21 cellular contexts compared by ENCODE assay signal in the genomic region with DNA sequence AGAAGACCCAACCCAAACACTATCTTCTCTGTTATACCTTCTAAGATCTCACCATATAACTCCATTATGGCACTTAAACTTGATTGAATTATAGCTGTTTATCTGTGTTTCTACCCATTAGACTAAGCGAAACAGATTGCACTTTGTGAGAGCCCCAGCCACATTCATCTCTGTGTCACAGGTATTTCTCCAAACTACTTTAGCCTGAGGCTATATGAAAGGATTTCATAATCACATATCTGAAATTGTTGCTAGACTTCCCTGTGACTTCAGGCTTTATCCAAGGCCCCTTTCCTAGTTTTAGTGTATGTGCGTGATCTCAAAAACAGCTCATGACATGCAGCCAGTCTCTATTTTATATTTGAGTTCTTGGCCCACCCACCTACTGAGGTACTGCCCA.
"Had no signal": no experiment of that assay in that cellular context is flagged by ENCODE, and none has a peak within 500 bp of the region (broad histone marks: within the 10 kb centered on the region; RNA-seq: fewer than 3 reads in every experiment).

No MANE protein-coding gene starts in this region.

- H3K27ac Mint-ChIP-seq: activated CD4-positive, alpha-beta T cell treated with anti-CD3 and anti-CD28 coated beads, Interleukin-2, amount 10 ng/mL, durations not matched to agents 7 days and 5 days; activated CD8-positive, alpha-beta T cell treated with anti-CD3 and anti-CD28 coated beads, Interleukin-2, amount 10 ng/mL, durations not matched to agents 7 days and 5 days; activated naive CD4-positive, alpha-beta T cell treated with anti-CD3 and anti-CD28 coated beads, Interleukin-2, amount 50 U/mL, for 72 hours; activated T-helper 1 cell treated with anti-CD3 and anti-CD28 coated beads, Interleukin-12 subunit alpha, Interleukin-12 subunit beta, Interleukin-2, Interleukin-4 antibody, amounts not matched to agents 30 ng/mL and 10 ng/mL and 1 ng/mL, durations not matched to agents 14 hours and 24 hours and 36 hours; immature natural killer cell; natural killer cell; progenitor cell of endocrine pancreas had no signal

- H3K27me3 ChIP-seq: left lung, spleen had no signal

- H3K4me3 Mint-ChIP-seq: activated CD4-positive, alpha-beta T cell treated with anti-CD3 and anti-CD28 coated beads, Interleukin-2, amount 10 ng/mL, durations not matched to agents 7 days and 5 days; activated CD8-positive, alpha-beta T cell treated with anti-CD3 and anti-CD28 coated beads, Interleukin-2, amount 10 ng/mL, durations not matched to agents 7 days and 5 days; activated T-helper 1 cell treated with anti-CD3 and anti-CD28 coated beads, Interleukin-12 subunit alpha, Interleukin-12 subunit beta, Interleukin-2, Interleukin-4 antibody, amounts not matched to agents 30 ng/mL and 10 ng/mL and 1 ng/mL, durations not matched to agents 14 hours and 24 hours and 36 hours; immature natural killer cell; natural killer cell had no signal

- H3K27ac ChIP-seq: left lung, spleen, VCaP had no signal

- H3K4me3 ChIP-seq: left lung, lung, spleen had no signal

- H3K9me3 Mint-ChIP-seq: activated CD4-positive, alpha-beta T cell treated with anti-CD3 and anti-CD28 coated beads, Interleukin-2, amount 10 ng/mL, durations not matched to agents 7 days and 5 days; activated T-helper 1 cell treated with anti-CD3 and anti-CD28 coated beads, Interleukin-12 subunit alpha, Interleukin-12 subunit beta, Interleukin-2, Interleukin-4 antibody, amounts not matched to agents 30 ng/mL and 10 ng/mL and 1 ng/mL, durations not matched to agents 14 hours and 24 hours and 36 hours had no signal

- DNase-seq: activated CD4-positive, alpha-beta T cell treated with anti-CD3 and anti-CD28 coated beads, Interleukin-2, amount 10 ng/mL, durations not matched to agents 7 days and 5 days; activated CD4-positive, CD25-positive, alpha-beta regulatory T cell treated with anti-CD3 and anti-CD28 coated beads, Interleukin-2, amount 50 U/mL, for 72 hours; activated CD8-positive, alpha-beta T cell treated with anti-CD3 and anti-CD28 coated beads, Interleukin-2, amount 10 ng/mL, durations not matched to agents 7 days and 5 days; activated gamma-delta T cell treated with Interleukin-2 at 50 U/mL for 16 hours; cerebellar nuclear complex; cortex of kidney; foreskin melanocyte; immature natural killer cell; kidney glomerular epithelial cell; left lung; midbrain; natural killer cell; spleen; stimulated activated CD4-positive, alpha-beta T cell treated with anti-CD3 and anti-CD28 coated beads, Interleukin-4, amount 100 ng/mL, for 24 hours; stimulated activated naive CD8-positive, alpha-beta T cell treated with anti-CD3 and anti-CD28 coated beads, Interleukin-15, Interleukin-2, amounts not matched to agents 100 U/mL and 50 U/mL, for 24 hours; T-helper 2 cell had no signal

- H3K4me1 ChIP-seq: left lung, spleen had no signal

- ATAC-seq: activated CD8-positive, alpha-beta T cell treated with anti-CD3 and anti-CD28 coated beads, Interleukin-2, amount 10 ng/mL, durations not matched to agents 7 days and 5 days; activated naive CD4-positive, alpha-beta T cell treated with anti-CD3 and anti-CD28 coated beads, Interleukin-2, amount 50 U/mL, for 72 hours; left lung; natural killer cell; stimulated activated naive CD8-positive, alpha-beta T cell treated with anti-CD3 and anti-CD28 coated beads, Interleukin-15, Interleukin-2, amounts not matched to agents 100 U/mL and 50 U/mL, for 24 hours had no signal

- H3K9me3 ChIP-seq: left lung, spleen had no signal

- H3K36me3 Mint-ChIP-seq: immature natural killer cell, natural killer cell had no signal

- H3K4me1 Mint-ChIP-seq: activated CD4-positive, alpha-beta T cell treated with anti-CD3 and anti-CD28 coated beads, Interleukin-2, amount 10 ng/mL, durations not matched to agents 7 days and 5 days; immature natural killer cell; natural killer cell had no signal

- H3K36me3 ChIP-seq: left lung, spleen had no signal
